In the genomic region with DNA sequence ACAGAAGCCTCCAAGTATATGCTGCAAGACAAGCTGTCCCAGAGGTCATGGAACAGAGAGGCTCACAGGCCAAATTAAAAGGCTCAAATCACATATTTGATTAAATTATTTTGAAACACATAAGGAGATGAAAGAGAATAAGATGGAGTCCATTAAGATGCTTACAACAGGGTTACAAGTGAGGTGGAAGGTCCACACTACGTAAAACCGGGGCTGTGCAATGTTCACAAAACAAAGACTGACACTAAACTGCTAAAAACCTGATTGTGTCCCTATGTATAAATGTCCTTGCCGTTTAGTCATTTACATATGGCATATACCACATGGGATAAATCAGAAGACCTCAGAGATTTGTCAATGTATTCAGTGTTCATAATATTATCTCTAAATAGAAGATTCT, we compare ENCODE assay signal across 1 cellular context.
TF ChIP-seq lines count a peak whose summit lies in the region.

No MANE protein-coding gene starts in this region.

TF ChIP-seq in H1, 55 proteins besides CTCF, POLR2A, EP300 and RAD21:
- TF ChIP-seq CHD2 (IDR thresholded peaks at IDR 0.05; ENCODE audit: low read length) = no peak
- no peak for TF ChIP-seq KDM4A (IDR thresholded peaks at IDR 0.05; ENCODE audit: low read depth, low read length, severe bottlenecking)
- no peak for TF ChIP-seq ZNF274 (IDR thresholded peaks at IDR 0.05; ENCODE audit: borderline replicate concordance, extremely low read depth, low read length)
- no peak for TF ChIP-seq NRF1 (IDR thresholded peaks at IDR 0.05; ENCODE audit: low read depth, low read length)
- no peak for TF ChIP-seq CTBP2 (IDR thresholded peaks at IDR 0.05; ENCODE audit: borderline replicate concordance, insufficient read depth, insufficient read length, low read length)
- TF ChIP-seq, protein P1, sequence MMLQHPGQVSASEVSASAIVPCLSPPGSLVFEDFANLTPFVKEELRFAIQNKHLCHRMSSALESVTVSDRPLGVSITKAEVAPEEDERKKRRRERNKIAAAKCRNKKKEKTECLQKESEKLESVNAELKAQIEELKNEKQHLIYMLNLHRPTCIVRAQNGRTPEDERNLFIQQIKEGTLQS (IDR thresholded peaks at IDR 0.05; ENCODE audit: insufficient read depth, low read depth, low read length) = no peak
